1 cellular context compared by ENCODE assay signal in genomic region chr4:16117164-16117563, GRCh38.
TF ChIP-seq lines count a peak whose summit lies in the region.

No MANE protein-coding gene starts in this region.

TF ChIP-seq in HepG2, 621 proteins besides CTCF, POLR2A, EP300 and RAD21:
- TF ChIP-seq ZNF407 (CRISPR knock-in tag; IDR thresholded peaks at IDR 0.05; ENCODE audit: not compliant biosample characterization), result no peak
- no peak for TF ChIP-seq ERF (CRISPR knock-in tag; IDR thresholded peaks at IDR 0.05)
- no peak for TF ChIP-seq TBX3 (IDR thresholded peaks at IDR 0.05; ENCODE audit: borderline replicate concordance)
- TF ChIP-seq ZNF564 (CRISPR knock-in tag; IDR thresholded peaks at IDR 0.05), result no peak
- TF ChIP-seq NR2C2 (CRISPR knock-in tag; IDR thresholded peaks at IDR 0.05; ENCODE audit: borderline replicate concordance), result no peak
- TF ChIP-seq SNRNP70 (IDR thresholded peaks at IDR 0.05; ENCODE audit: low read depth, low read length), result no peak
- TF ChIP-seq PCBP2 (optimal IDR thresholded peaks at IDR 0.05; ENCODE audit: low read depth, low read length, poor library complexity, severe bottlenecking), result no peak
- TF ChIP-seq HINFP (CRISPR knock-in tag; IDR thresholded peaks at IDR 0.05; ENCODE audit: low read depth), result no peak
- TF ChIP-seq CREB1 (IDR thresholded peaks at IDR 0.05), result no peak
- no peak for TF ChIP-seq CREB1 (CRISPR knock-in tag; IDR thresholded peaks at IDR 0.05)
- no peak for TF ChIP-seq ZNF777 (CRISPR knock-in tag; IDR thresholded peaks at IDR 0.05)
- TF ChIP-seq ZNF691 (CRISPR knock-in tag; IDR thresholded peaks at IDR 0.05; ENCODE audit: borderline replicate concordance, low read depth), result no peak
- TF ChIP-seq ZNF274 (CRISPR knock-in tag; IDR thresholded peaks at IDR 0.05), result no peak
- TF ChIP-seq TAF15 (IDR thresholded peaks at IDR 0.05; ENCODE audit: low read depth, low read length, poor library complexity, severe bottlenecking), result no peak
- no peak for TF ChIP-seq ZNF205 (CRISPR knock-in tag; IDR thresholded peaks at IDR 0.05)
